13 cellular contexts compared by ENCODE assay signal in the genomic region with DNA sequence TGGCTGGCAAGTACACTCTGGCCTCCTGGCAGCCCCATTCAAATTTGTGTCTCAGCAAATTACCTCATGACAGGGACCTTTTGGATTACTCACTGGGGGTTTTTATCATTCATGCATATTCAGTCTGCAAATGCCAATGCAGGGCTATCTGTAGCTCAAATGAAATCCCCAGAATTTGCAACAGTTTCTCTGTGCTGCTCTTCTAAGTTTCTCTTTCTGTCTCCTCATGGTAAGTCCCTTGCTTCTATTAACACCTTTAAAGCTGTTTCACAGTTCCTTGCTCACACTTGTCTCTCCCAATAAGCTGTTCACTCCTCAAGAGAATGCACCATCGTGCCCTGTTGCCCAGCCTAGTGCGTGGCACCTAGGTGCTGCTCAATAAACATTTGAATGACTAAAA. TPM values are rescaled to one million over a fixed set of nuclear protein-coding genes. Genes with fewer than 3 reads are reported as not detected.
DNase-seq lines count a peak whose midpoint lies in the region; ATAC-seq and TF ChIP-seq lines count a peak whose summit lies in the region.
"Had no signal": no experiment of that assay in that cellular context is flagged by ENCODE, and none has a peak within 500 bp of the region (broad histone marks: within the 10 kb centered on the region; RNA-seq: fewer than 3 reads in every experiment).

No MANE protein-coding gene starts in this region.

- H3K36me3 ChIP-seq in gastroesophageal sphincter, result no peaks in the 10 kb centered on the region

- TF ChIP-seq CTCF in gastroesophageal sphincter (IDR thresholded peaks at IDR 0.05), result no peak
- no peak for TF ChIP-seq CTCF in omental fat pad (IDR thresholded peaks at IDR 0.05)

- no peak for TF ChIP-seq EP300 in gastroesophageal sphincter (IDR thresholded peaks at IDR 0.05)

- H3K4me1 ChIP-seq in gastroesophageal sphincter, result peaks cover 0 to 20% (median 5%) of the 10 kb centered on the region in 3 donors

- peak overlapping the region in 1 of 4 donors; percentile 17 for H3K27ac ChIP-seq in gastroesophageal sphincter

- WGBS in gastroesophageal sphincter (ENCODE audit: low coverage in 1 of 2), 2 donors, result 36 to 69% methylated on average over 2 of the region's 2 CpGs

- peaks cover 6% of the 10 kb centered on the region for H3K27me3 ChIP-seq in gastroesophageal sphincter

- DNase-seq in omental fat pad (ENCODE audit: low spot score) (no peak), NCI-H2029 (lab: John Stamatoyannopoulos, UW) (no peak), AML-193 (lab: John Stamatoyannopoulos, UW) (no peak)
- DNase-seq: activated naive CD4-positive, alpha-beta T cell treated with anti-CD3 and anti-CD28 coated beads, Interleukin-2, amount 50 U/mL, for 16 hours; CD4-positive, alpha-beta memory T cell; effector memory CD4-positive, alpha-beta T cell; stimulated activated CD4-positive, alpha-beta T cell treated with anti-CD3 and anti-CD28 coated beads, Interleukin-12 subunit alpha, Interleukin-12 subunit beta, amount 100 ng/mL, for 4 hours had no signal

- no peak for TF ChIP-seq POLR2A in gastroesophageal sphincter (IDR thresholded peaks at IDR 0.05)

- no peaks in the 10 kb centered on the region for H3K9me3 ChIP-seq in gastroesophageal sphincter

- ATAC-seq in GM18502 (IDR thresholded peaks at IDR 0.05; ENCODE audit: poor library complexity, unreplicated experiment), result peak; percentile 56
- ATAC-seq in GM19395 (IDR thresholded peaks at IDR 0.05; ENCODE audit: unreplicated experiment), result peak; percentile 52
- ATAC-seq in HG02852 (IDR thresholded peaks at IDR 0.05; ENCODE audit: unreplicated experiment), result peak; percentile 58
- peak; percentile 16 for ATAC-seq in HG03571 (IDR thresholded peaks at IDR 0.05; ENCODE audit: unreplicated experiment)
- ATAC-seq in gastroesophageal sphincter, result no peak
- no peak for ATAC-seq in omental fat pad (ENCODE audit: low FRiP score)

- no peak overlapping the region for H3K4me3 ChIP-seq in gastroesophageal sphincter

RNA-seq across cellular contexts. Expression of a gene that starts 3.3 kb away (rescaled TPM):
- total RNA-seq in gastroesophageal sphincter (1 to 10 TPM in 3 of 4 donors, under 1 TPM in 1; 0.82 to 2.1 (median 1.2) TPM), omental fat pad (1 to 10 TPM; 1.1 to 2.0 (median 1.5) TPM)
- total RNA-seq: myocyte had no signal

Comparison
In these comparisons a context has a peak if more than half of its experiments do, and no peak if none do; other contexts are left out.
1. ATAC-seq: peak in GM18502 (single experiment), GM19395 (single experiment), HG02852 (single experiment) and HG03571 (single experiment); none in gastroesophageal sphincter (single experiment) and omental fat pad (single experiment).